In genomic region chr16:80544326-80544725, GRCh38 we compare ENCODE assay signal across 17 cellular contexts. TPM values are rescaled to one million over a fixed set of nuclear protein-coding genes. Genes with fewer than 3 reads are reported as not detected.
A peak's percentile ranks its signal among the peaks of the same experiment; 100 is the strongest.
DNase-seq lines count a peak whose midpoint lies in the region; ATAC-seq, FAIRE-seq and TF ChIP-seq lines count a peak whose summit lies in the region.
"Had no signal": no experiment of that assay in that cellular context is flagged by ENCODE, and none has a peak within 500 bp of the region (broad histone marks: within the 10 kb centered on the region; RNA-seq: fewer than 3 reads in every experiment).

No MANE protein-coding gene starts in this region.

- H3K9me3 ChIP-seq in right lobe of liver (no peaks in the 10 kb centered on the region), HepG2 (ENCODE audit: low read length) (peaks cover 6% of the 10 kb centered on the region)

- H2AFZ ChIP-seq in HepG2 (ENCODE audit: low read length): no peak overlapping the region

- H3K4me3 ChIP-seq in right lobe of liver (no peak overlapping the region), HepG2 (replicated peaks in 1 of 3; ENCODE audit: insufficient read depth in 1 of 3, low read depth in 2 of 3, low read length in 3 of 3) (no peak overlapping the region), epithelial cell of esophagus (ENCODE audit: low read length) (no peak overlapping the region)
- H3K4me3 ChIP-seq: BLaER1 had no signal

- no peak overlapping the region for H3K9ac ChIP-seq in HepG2 (ENCODE audit: insufficient read depth, low read depth, low read length)
- H3K9ac ChIP-seq: BLaER1 had no signal

- TF ChIP-seq CTCF in right lobe of liver (IDR thresholded peaks at IDR 0.05) (no peak), HepG2 (CRISPR knock-in tag; IDR thresholded peaks at IDR 0.05) (no peak), epithelial cell of esophagus (IDR thresholded peaks at IDR 0.05; ENCODE audit: insufficient read depth, low read depth, low read length, missing control alignments) (no peak)

- no peak for TF ChIP-seq POLR2A in right lobe of liver (IDR thresholded peaks at IDR 0.05)
- no peak for TF ChIP-seq POLR2A in HepG2 (IDR thresholded peaks at IDR 0.05; ENCODE audit: insufficient read depth in 1 of 2, low read depth in 2 of 2, low read length in 2 of 2)

- TF ChIP-seq RAD21 in HepG2 (CRISPR knock-in tag; IDR thresholded peaks at IDR 0.05): no peak

- no peaks in the 10 kb centered on the region for H4K20me1 ChIP-seq in HepG2 (ENCODE audit: insufficient read depth, low read length)
- H4K20me1 ChIP-seq: BLaER1 had no signal

- BruUV-seq in HepG2 (replicated peaks; lab: Mats Ljungman, UMichigan): no TSS peak

- POLR2A ChIA-PET in HepG2 (lab: Yijun Ruan, JAX): no interaction called here

- no peaks in the 10 kb centered on the region for H3K79me2 ChIP-seq in HepG2 (ENCODE audit: insufficient read depth, low read length)

- H3K4me2 ChIP-seq in HepG2 (ENCODE audit: low read depth, low read length): no peak overlapping the region
- H3K4me2 ChIP-seq: BLaER1 had no signal

- H3K4me1 ChIP-seq in right lobe of liver: peaks cover 0 to 15% (median 0%) of the 10 kb centered on the region in 4 donors
- peaks cover 14% of the 10 kb centered on the region for H3K4me1 ChIP-seq in HepG2 (ENCODE audit: insufficient read depth, low read length)
- H3K4me1 ChIP-seq: BLaER1 had no signal

- no peak for FAIRE-seq in HepG2 (lab: Jason Lieb, UNC)
- FAIRE-seq: H1 had no signal

- H3K36me3 ChIP-seq in right lobe of liver (no peaks in the 10 kb centered on the region), HepG2 (replicated peaks in 1 of 2; ENCODE audit: control insufficient read depth in 1 of 2, insufficient read depth in 2 of 2, low read length in 2 of 2) (no peaks in the 10 kb centered on the region)
- H3K36me3 ChIP-seq: BLaER1 had no signal

- H3K27me3 ChIP-seq in right lobe of liver (no peaks in the 10 kb centered on the region), HepG2 (ENCODE audit: control insufficient read depth in 1 of 2, insufficient read depth in 2 of 2, low read length in 2 of 2) (peaks cover 0 to 2% of the 10 kb centered on the region in 2 experiments; a peak in 1 of 5 replicates)
- H3K27me3 ChIP-seq: BLaER1 had no signal

- ATAC-seq in right lobe of liver: peak in 1 of 4 donors; percentile 31
- ATAC-seq in HepG2: no peak
- ATAC-seq: CD8-positive, alpha-beta T cell had no signal

- H3K27ac ChIP-seq in right lobe of liver (peak overlapping the region in 2 of 3 donors; percentile 19 to 34), HepG2 (ENCODE audit: extremely low read length, insufficient read depth, low read length) (no peak overlapping the region)
- H3K27ac ChIP-seq: BLaER1 had no signal

- 25% methylated on average over 6 of the region's 6 CpGs for WGBS in right lobe of liver (ENCODE audit: insufficient coverage, low coverage, low lambda C conversion rate, missing lambda C conversion rate)
- 37% methylated on average over 6 of the region's 6 CpGs for WGBS in HepG2 (ENCODE audit: low lambda C conversion rate)

- intact Hi-C loops in right lobe of liver (cut with DNase I): no loop called here
- intact Hi-C loops in HepG2 (cut with micrococcal nuclease; ENCODE audit: unreplicated experiment): no loop called here

- in situ Hi-C loops in HepG2 (cut with HindIII; ENCODE audit: extremely low pct_ligation_motif_present, low pct_unique_long_range_greater_than_20kb): no loop called here

- CTCF ChIA-PET in HepG2 (lab: Yijun Ruan, JAX; ENCODE audit: low intra/inter-chr PET ratio, low total read pairs): no interaction called here

- no peak for DNase-seq in right lobe of liver
- no peak for DNase-seq in HepG2 (ENCODE audit: low spot score)
- DNase-seq in epithelial cell of esophagus (ENCODE audit: low read depth): peak; percentile 39
- peak; percentile 80 for DNase-seq in kidney tubule cell (ENCODE audit: low spot score)
- DNase-seq in SKM-1 treated with dmso at 0.1 percent for 144 hours (lab: John Stamatoyannopoulos, UW; ENCODE audit: unreplicated experiment): no peak
- DNase-seq in NCI-H2196 treated with DMSO at 0.1 percent for 48 hours (lab: John Stamatoyannopoulos, UW; ENCODE audit: unreplicated experiment): no peak
- no peak for DNase-seq in globus pallidus (ENCODE audit: low spot score)
- DNase-seq: 8988T; Calu3; CD8-positive, alpha-beta T cell; DMS79 treated with DMSO at 0.1 percent for 48 hours; GF-D8; H9 had no signal

- TF ChIP-seq EP300 in HepG2 (IDR thresholded peaks at IDR 0.05; ENCODE audit: low read depth in 2 of 2, low read length in 2 of 2) (no peak), HepG2 (CRISPR knock-in tag; IDR thresholded peaks at IDR 0.05; ENCODE audit: borderline replicate concordance) (no peak)

TF ChIP-seq in HepG2, 621 proteins besides CTCF, POLR2A, EP300 and RAD21:
- TF ChIP-seq STAG1 (CRISPR knock-in tag; IDR thresholded peaks at IDR 0.05): no peak
- TF ChIP-seq ZNF354B (CRISPR knock-in tag; IDR thresholded peaks at IDR 0.05): no peak
- no peak for TF ChIP-seq ZBTB7A (CRISPR knock-in tag; IDR thresholded peaks at IDR 0.05)
- no peak for TF ChIP-seq MLLT10 (CRISPR knock-in tag; IDR thresholded peaks at IDR 0.05)
- TF ChIP-seq, protein P1, sequence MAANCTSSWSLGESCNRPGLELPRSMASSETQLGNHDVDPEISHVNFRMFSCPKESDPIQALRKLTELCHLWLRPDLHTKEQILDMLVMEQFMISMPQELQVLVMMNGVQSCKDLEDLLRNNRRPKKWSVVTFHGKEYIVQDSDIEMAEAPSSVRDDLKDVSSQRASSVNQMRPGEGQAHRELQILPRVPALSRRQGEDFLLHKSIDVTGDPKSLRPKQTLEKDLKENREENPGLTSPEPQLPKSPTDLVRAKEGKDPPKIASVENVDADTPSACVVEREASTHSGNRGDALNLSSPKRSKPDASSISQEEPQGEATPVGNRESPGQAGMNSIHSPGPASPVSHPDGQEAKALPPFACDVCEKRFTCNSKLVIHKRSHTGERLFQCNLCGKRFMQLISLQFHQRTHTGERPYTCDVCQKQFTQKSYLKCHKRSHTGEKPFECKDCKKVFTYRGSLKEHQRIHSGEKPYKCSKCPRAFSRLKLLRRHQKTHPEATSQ (CRISPR knock-in tag; IDR thresholded peaks at IDR 0.05; ENCODE audit: borderline replicate concordance): no peak
- no peak for TF ChIP-seq ZNF501 (CRISPR knock-in tag; IDR thresholded peaks at IDR 0.05)
- no peak for TF ChIP-seq ZNF761 (CRISPR knock-in tag; conservative IDR thresholded peaks at IDR 0.05)
- no peak for TF ChIP-seq GZF1 (CRISPR knock-in tag; IDR thresholded peaks at IDR 0.05)
- no peak for TF ChIP-seq SMAD1 (CRISPR knock-in tag; IDR thresholded peaks at IDR 0.05; ENCODE audit: borderline replicate concordance, low read depth)
- no peak for TF ChIP-seq EEA1 (CRISPR knock-in tag; IDR thresholded peaks at IDR 0.05; ENCODE audit: borderline replicate concordance)
- TF ChIP-seq PPARG (CRISPR knock-in tag; conservative IDR thresholded peaks at IDR 0.05): no peak
- no peak for TF ChIP-seq ATRX (CRISPR knock-in tag; IDR thresholded peaks at IDR 0.05; ENCODE audit: borderline replicate concordance)
- TF ChIP-seq ZNF367 (CRISPR knock-in tag; IDR thresholded peaks at IDR 0.05; ENCODE audit: borderline replicate concordance): no peak
- TF ChIP-seq MATR3 (CRISPR knock-in tag; IDR thresholded peaks at IDR 0.05): no peak

RNA-seq across cellular contexts. Expression of gene DYNLRB2, which starts 3.5 kb away (rescaled TPM):
- total RNA-seq in right lobe of liver (under 1 TPM in 2 of 6 experiments, not detected in 4; 0.47 to 0.64 TPM), HepG2 (2016; rRNA removed; fragmentation: Illumina TruSeq; extraction: Trizol) (not detected in 2 replicates)
- not detected in 2 replicates for total RNA-seq in HepG2 (2016; cell fraction: cytosol; rRNA removed; fragmentation: Illumina TruSeq; extraction: Trizol; ENCODE audit: low read depth)
- total RNA-seq in HepG2 (2016; cell fraction: insoluble cytoplasmic fraction; rRNA removed; fragmentation: Illumina TruSeq; extraction: Trizol): not detected in 2 replicates
- not detected in 2 replicates for total RNA-seq in HepG2 (2016; cell fraction: membrane; rRNA removed; fragmentation: Illumina TruSeq; extraction: Trizol)
- not detected in 2 replicates for total RNA-seq in HepG2 (2016; cell fraction: nucleus; rRNA removed; fragmentation: Illumina TruSeq; extraction: Trizol)
- not detected in 2 replicates for polyA plus RNA-seq in HepG2 (2011; rRNA removed)
- not detected in 2 replicates for polyA plus RNA-seq in HepG2 (2011; cell fraction: cytosol; rRNA removed)
- polyA plus RNA-seq in HepG2 (2011; cell fraction: nucleus; rRNA removed): not detected in 2 replicates
- not detected in 2 replicates for polyA plus RNA-seq in HepG2 (2012)
- polyA plus RNA-seq in HepG2 (2016; cell fraction: cytosol; fragmentation: Illumina TruSeq; extraction: Trizol; ENCODE audit: low read depth): not detected in 2 replicates
- not detected in 2 replicates for polyA plus RNA-seq in HepG2 (2016; cell fraction: insoluble cytoplasmic fraction; fragmentation: Illumina TruSeq; extraction: Trizol; ENCODE audit: low read depth)
- polyA plus RNA-seq in HepG2 (2016; cell fraction: membrane; fragmentation: Illumina TruSeq; extraction: Trizol; ENCODE audit: low read depth): not detected in 2 replicates
- not detected in 2 replicates for polyA plus RNA-seq in HepG2 (2016; cell fraction: nucleus; fragmentation: Illumina TruSeq; extraction: Trizol; ENCODE audit: insufficient read depth, low read depth)
- 0.65 TPM in 1 of 2 replicates, not detected in the other for polyA minus RNA-seq in HepG2 (2011; rRNA and poly(A)+ RNA removed; ENCODE audit: low replicate concordance)
- not detected in 2 replicates for polyA minus RNA-seq in HepG2 (2011; cell fraction: cytosol; rRNA and poly(A)+ RNA removed)
- polyA minus RNA-seq in HepG2 (2011; cell fraction: nucleus; rRNA and poly(A)+ RNA removed): not detected in 2 replicates
- total RNA-seq: A673; Calu3; CD8-positive, alpha-beta T cell; H1; H9 had no signal
- polyA plus RNA-seq: CD14-positive monocyte, H1 had no signal

Comparison
In these comparisons a context has a peak if more than half of its experiments do, and no peak if none do; other contexts are left out.
1. DNase-seq: peak in epithelial cell of esophagus (single experiment) and kidney tubule cell (single experiment); none in right lobe of liver (0 of 3), HepG2 (single experiment), SKM-1 treated with dmso at 0.1 percent for 144 hours (single experiment), NCI-H2196 treated with DMSO at 0.1 percent for 48 hours (single experiment) and globus pallidus (single experiment).